ENCODE assay signal across 10 cellular contexts in genomic region chr17:40307001-40307690, GRCh38. TPM values are rescaled to one million over a fixed set of nuclear protein-coding genes. Genes with fewer than 3 reads are reported as not detected.
DNase-seq lines count a peak whose midpoint lies in the region; ATAC-seq, FAIRE-seq and TF ChIP-seq lines count a peak whose summit lies in the region.
"Had no signal": no experiment of that assay in that cellular context is flagged by ENCODE, and none has a peak within 500 bp of the region (broad histone marks: within the 10 kb centered on the region; RNA-seq: fewer than 3 reads in every experiment).

No MANE protein-coding gene starts in this region.

- H3K27ac ChIP-seq in BLaER1 treated with 17β-estradiol and CSF1 and Interleukin-3, amounts not matched to agents 10 nM and 100 nM: peak overlapping the region in 10 of 11 experiments; percentile 9 to 60 (median 49); a peak in 18 of 22 replicates
- peak overlapping the region; percentile 49 for H3K27ac ChIP-seq in K562 (ENCODE audit: extremely low read depth, low read depth, low read length)
- H3K27ac ChIP-seq in mucosa of rectum (ENCODE audit: low read depth in 2 of 2, low read length in 2 of 2): peak overlapping the region; percentile 58 to 74

- no peak overlapping the region for H3K4me3 Mint-ChIP-seq in glutamatergic neuron (ENCODE audit: unreplicated experiment)

- no peak for TF ChIP-seq POLR2A in K562 (conservative IDR thresholded peaks at IDR 0.05)

- H2AFZ ChIP-seq in K562 (ENCODE audit: low read depth, low read length): peak overlapping the region; percentile 48; the same call in 1 of the 2 replicates

- peak overlapping the region; percentile 87 to 99 (median 96) for H3K4me2 ChIP-seq in BLaER1 treated with 17β-estradiol and CSF1 and Interleukin-3, amounts not matched to agents 10 nM and 100 nM
- H3K4me2 ChIP-seq in K562 (ENCODE audit: insufficient read depth, low read length): peak overlapping the region; percentile 38

- intact Hi-C loops in K562 (cut with micrococcal nuclease): loop anchor here (5.0 to 10.0 kb wide), 2 partner anchors 35 to 228 kb away; no protein-coding TSS in a partner anchor

- no peak for TF ChIP-seq RAD21 in K562 (CRISPR knock-in tag; conservative IDR thresholded peaks at IDR 0.05 in 1 of 2, IDR thresholded peaks at IDR 0.05 in 1 of 2)

- peaks cover 4% of the 10 kb centered on the region for H3K27me3 Mint-ChIP-seq in glutamatergic neuron (ENCODE audit: unreplicated experiment)

- TF ChIP-seq CTCF in K562 (IDR thresholded peaks at IDR 0.05 in 2 of 3, conservative IDR thresholded peaks at IDR 0.05 in 1 of 3; ENCODE audit: insufficient read depth in 2 of 3, low read depth in 1 of 3, low read length in 3 of 3): no peak
- no peak for TF ChIP-seq CTCF in glutamatergic neuron (IDR thresholded peaks at IDR 0.05; ENCODE audit: partially characterized antibody, unreplicated experiment)

- H4K20me1 ChIP-seq in BLaER1 treated with 17β-estradiol and CSF1 and Interleukin-3, amounts not matched to agents 10 nM and 100 nM: peaks cover 0 to 8% (median 0%) of the 10 kb centered on the region in 11 experiments; a peak in 5 of 22 replicates
- no peaks in the 10 kb centered on the region for H4K20me1 ChIP-seq in K562 (replicated peaks; ENCODE audit: control insufficient read depth, insufficient read depth, low read length)

- no peaks in the 10 kb centered on the region for H3K9me3 ChIP-seq in BLaER1 treated with 17β-estradiol and CSF1 and Interleukin-3, amounts not matched to agents 10 nM and 100 nM (replicated peaks in 1 of 11)
- no peaks in the 10 kb centered on the region for H3K9me3 ChIP-seq in K562 (replicated peaks; ENCODE audit: control insufficient read depth, insufficient read depth, low read depth, low read length)
- no peaks in the 10 kb centered on the region for H3K9me3 ChIP-seq in mucosa of rectum (ENCODE audit: control insufficient read depth in 2 of 2, low read length in 2 of 2)

- in situ Hi-C loops in K562 (cut with MboI): no loop called here

- H3K9me1 ChIP-seq in K562 (ENCODE audit: control insufficient read depth, insufficient read depth, low read length): no peaks in the 10 kb centered on the region

- peak; percentile 23 for FAIRE-seq in K562 (lab: Jason Lieb, UNC)

- peak; percentile 64 for ATAC-seq in K562
- no peak for ATAC-seq in HG03354 (IDR thresholded peaks at IDR 0.05; ENCODE audit: poor library complexity, severe bottlenecking, unreplicated experiment)
- no peak for ATAC-seq in HG03135 (IDR thresholded peaks at IDR 0.05; ENCODE audit: unreplicated experiment)
- no peak for ATAC-seq in HG03469 (IDR thresholded peaks at IDR 0.05; ENCODE audit: unreplicated experiment)

- peaks cover 75 to 89% (median 79%) of the 10 kb centered on the region in 10 experiments for H3K4me1 ChIP-seq in BLaER1 treated with 17β-estradiol and CSF1 and Interleukin-3, amounts not matched to agents 10 nM and 100 nM
- H3K4me1 ChIP-seq in K562 (replicated peaks in 1 of 2; ENCODE audit: control insufficient read depth in 2 of 2, insufficient read depth in 2 of 2, low read length in 2 of 2) (peaks cover 31 to 43% of the 10 kb centered on the region in 2 experiments), mucosa of rectum (ENCODE audit: control insufficient read depth in 2 of 2, insufficient read depth in 2 of 2, low read length in 2 of 2) (peaks cover 59 to 67% of the 10 kb centered on the region in 2 donors)

- 20% methylated on average over 10 of the region's 10 CpGs for WGBS in K562 (ENCODE audit: insufficient coverage, low coverage, missing lambda C conversion rate)

- 0 out of 2 replicates have a peak, but pooled peaks have one; percentile 17 for TF ChIP-seq EP300 in K562 (IDR thresholded peaks at IDR 0.05; ENCODE audit: low read length)

- POLR2A ChIA-PET in K562 (lab: Yijun Ruan, JAX): interaction anchor here (0.5 to 3.3 kb wide), 18 partner anchors 10 to 1492 kb away, joined by 3 to 23 read pairs (median 3); partner anchors contain the start of gene CDC6

- peak overlapping the region in 2 of 10 experiments; percentile 6 to 14; a peak in 2 of 20 replicates for H3K4me3 ChIP-seq in BLaER1 treated with 17β-estradiol and CSF1 and Interleukin-3, amounts not matched to agents 10 nM and 100 nM
- H3K4me3 ChIP-seq in K562 (no peak overlapping the region), mucosa of rectum (ENCODE audit: low read length in 2 of 2) (no peak overlapping the region)

- H3K9ac ChIP-seq in BLaER1 treated with 17β-estradiol and CSF1 and Interleukin-3, amounts not matched to agents 10 nM and 100 nM: peak overlapping the region; percentile 9 to 59 (median 42); a peak in 14 of 22 replicates
- H3K9ac ChIP-seq in K562 (ENCODE audit: insufficient read depth in 1 of 2, low read depth in 2 of 2, low read length in 2 of 2) (peak overlapping the region in 1 of 2 experiments; percentile 75; a peak in 2 of 4 replicates), mucosa of rectum (ENCODE audit: low read depth in 1 of 2, low read length in 2 of 2) (peak overlapping the region; percentile 28 to 34)

- CTCF ChIA-PET in K562 (lab: Yijun Ruan, JAX; ENCODE audit: low intra/inter-chr PET ratio): interaction anchor here (0.6 kb wide), 1 partner anchor 228 kb away, joined by 9 read pairs; no protein-coding TSS in a partner anchor

- DNase-seq in NCI-H1092 treated with DMSO at 0.1 percent for 48 hours (lab: John Stamatoyannopoulos, UW): peak; percentile 80
- DNase-seq in K562 (ENCODE audit: extremely low read depth in 1 of 4, low spot score in 3 of 4): peak in 3 of 4 experiments; percentile 45 to 61 (median 50)
- no peak for DNase-seq in glutamatergic neuron
- DNase-seq: foreskin melanocyte had no signal

- no peak overlapping the region for H3K27ac Mint-ChIP-seq in glutamatergic neuron (ENCODE audit: unreplicated experiment)

- H3K79me2 ChIP-seq in K562 (ENCODE audit: control insufficient read depth, insufficient read depth, low read length): no peaks in the 10 kb centered on the region; the same call in 2 of the 3 replicates

- peaks cover 0 to 33% (median 24%) of the 10 kb centered on the region in 11 experiments; a peak in 15 of 22 replicates for H3K36me3 ChIP-seq in BLaER1 treated with 17β-estradiol and CSF1 and Interleukin-3, amounts not matched to agents 10 nM and 100 nM
- H3K36me3 ChIP-seq in K562 (ENCODE audit: control insufficient read depth, insufficient read depth, low read length) (peaks cover 29% of the 10 kb centered on the region), mucosa of rectum (ENCODE audit: control insufficient read depth in 2 of 2, insufficient read depth in 2 of 2, low read length in 2 of 2) (no peaks in the 10 kb centered on the region)

- H3K27me3 ChIP-seq in BLaER1 treated with 17β-estradiol and CSF1 and Interleukin-3, amounts not matched to agents 10 nM and 100 nM: no peaks in the 10 kb centered on the region
- H3K27me3 ChIP-seq in K562 (ENCODE audit: control insufficient read depth in 2 of 2, insufficient read depth in 2 of 2, low read length in 2 of 2) (no peaks in the 10 kb centered on the region), mucosa of rectum (ENCODE audit: control insufficient read depth in 2 of 2, insufficient read depth in 2 of 2, low read length in 2 of 2) (no peaks in the 10 kb centered on the region)

- no TSS peak for BruUV-seq in K562 (replicated peaks; lab: Mats Ljungman, UMichigan)

- H3K9me3 Mint-ChIP-seq in glutamatergic neuron (ENCODE audit: unreplicated experiment): peaks cover 3% of the 10 kb centered on the region

- no peaks in the 10 kb centered on the region for H3K36me3 Mint-ChIP-seq in glutamatergic neuron (ENCODE audit: unreplicated experiment)

- H3K4me1 Mint-ChIP-seq in glutamatergic neuron (ENCODE audit: low read depth, unreplicated experiment): peaks cover 24% of the 10 kb centered on the region

RNA-seq across cellular contexts. Expression of gene RARA, which starts 1.8 kb away (rescaled TPM):
- total RNA-seq in K562 (2011; cell fraction: chromatin; rRNA removed; ENCODE audit: low replicate concordance): 7.6 and 15.2 TPM in 2 replicates
- 9.7 and 10.0 TPM in 2 replicates for total RNA-seq in K562 (2011; cell fraction: nucleolus; rRNA removed)
- total RNA-seq in K562 (2011; cell fraction: nucleoplasm; rRNA removed): 5.5 and 6.0 TPM in 2 replicates
- total RNA-seq in K562 (2014; rRNA removed) (13.6 and 18.7 TPM in 2 replicates), K562 (2014; rRNA removed; fragmentation: Illumina TruSeq; extraction: Trizol) (5.0 and 7.5 TPM in 2 replicates), K562 (2015; rRNA removed; fragmentation: Illumina TruSeq; extraction: Trizol) (7.9 and 8.3 TPM in 2 replicates), K562 (2021) (26.2 and 28.0 TPM in 2 replicates), glutamatergic neuron (ENCODE audit: unreplicated experiment) (26.2 TPM)
- polyA plus RNA-seq in K562 (2011; rRNA removed) (2.7 and 3.5 TPM in 2 replicates), K562 (2014; fragmentation: Illumina TruSeq; extraction: Trizol) (24.2 and 25.2 TPM in 2 replicates), K562 (2014; fragmentation: Nextera tagmentation; extraction: Ambion mirVana) (under 1 TPM; 0.10 TPM), K562 (2014; rRNA removed) (12.2 and 13.0 TPM in 2 replicates)
- polyA plus RNA-seq in K562 (2011; cell fraction: cytosol; rRNA removed): 1.4 and 4.5 TPM in 2 replicates
- 4.6 and 15.6 TPM in 2 replicates for polyA plus RNA-seq in K562 (2011; cell fraction: nucleus; rRNA removed)
- polyA plus RNA-seq in K562 (2012): 16.2 and 25.9 TPM in 2 replicates
- polyA minus RNA-seq in K562 (2011; rRNA and poly(A)+ RNA removed): 2.8 and 4.2 TPM in 2 replicates
- polyA minus RNA-seq in K562 (2011; cell fraction: cytosol; rRNA and poly(A)+ RNA removed): 9.2 and 9.8 TPM in 2 replicates
- 3.9 and 4.2 TPM in 2 replicates for polyA minus RNA-seq in K562 (2011; cell fraction: nucleus; rRNA and poly(A)+ RNA removed)

RNA-seq across cellular contexts. Expression of gene CDC6, which starts 19.5 kb away (rescaled TPM):
- 102 and 166 TPM in 2 replicates for total RNA-seq in K562 (2011; cell fraction: chromatin; rRNA removed; ENCODE audit: low replicate concordance)
- 52.6 and 55.5 TPM in 2 replicates for total RNA-seq in K562 (2011; cell fraction: nucleolus; rRNA removed)
- 82.0 and 95.0 TPM in 2 replicates for total RNA-seq in K562 (2011; cell fraction: nucleoplasm; rRNA removed)
- total RNA-seq in K562 (2014; rRNA removed) (67.4 and 78.9 TPM in 2 replicates), K562 (2014; rRNA removed; fragmentation: Illumina TruSeq; extraction: Trizol) (119 and 133 TPM in 2 replicates), K562 (2015; rRNA removed; fragmentation: Illumina TruSeq; extraction: Trizol) (110 and 112 TPM in 2 replicates), K562 (2021) (121 and 126 TPM in 2 replicates), glutamatergic neuron (ENCODE audit: unreplicated experiment) (4.7 TPM)
- polyA plus RNA-seq in K562 (2011; rRNA removed) (63.3 and 106 TPM in 2 replicates), K562 (2014; fragmentation: Illumina TruSeq; extraction: Trizol) (141 and 150 TPM in 2 replicates), K562 (2014; fragmentation: Nextera tagmentation; extraction: Ambion mirVana) (10 to 100 TPM; 29.6 to 55.0 TPM), K562 (2014; rRNA removed) (70.5 and 73.4 TPM in 2 replicates)
- 26.5 and 34.3 TPM in 2 replicates for polyA plus RNA-seq in K562 (2011; cell fraction: cytosol; rRNA removed)
- 33.5 and 41.3 TPM in 2 replicates for polyA plus RNA-seq in K562 (2011; cell fraction: nucleus; rRNA removed)
- polyA plus RNA-seq in K562 (2012): 67.6 and 73.5 TPM in 2 replicates
- 64.2 and 81.5 TPM in 2 replicates for polyA minus RNA-seq in K562 (2011; rRNA and poly(A)+ RNA removed)
- polyA minus RNA-seq in K562 (2011; cell fraction: cytosol; rRNA and poly(A)+ RNA removed): 15.9 and 41.5 TPM in 2 replicates
- polyA minus RNA-seq in K562 (2011; cell fraction: nucleus; rRNA and poly(A)+ RNA removed): 28.5 and 39.0 TPM in 2 replicates

RNA-seq across cellular contexts. Expression of gene GJD3, which starts 57.4 kb away (rescaled TPM):
- total RNA-seq in K562 (2011; cell fraction: chromatin; rRNA removed; ENCODE audit: low replicate concordance): not detected in 2 replicates
- total RNA-seq in K562 (2011; cell fraction: nucleolus; rRNA removed): 0.50 and 0.66 TPM in 2 replicates
- total RNA-seq in K562 (2011; cell fraction: nucleoplasm; rRNA removed): not detected in 2 replicates
- not detected in 2 replicates for total RNA-seq in K562 (2014; rRNA removed)
- not detected in 2 replicates for total RNA-seq in K562 (2014; rRNA removed; fragmentation: Illumina TruSeq; extraction: Trizol)
- not detected in 2 replicates for total RNA-seq in K562 (2015; rRNA removed; fragmentation: Illumina TruSeq; extraction: Trizol)
- 0.38 TPM in 1 of 2 replicates, not detected in the other for total RNA-seq in K562 (2021)
- polyA plus RNA-seq in K562 (2011; rRNA removed): not detected in 2 replicates
- 0.24 TPM in 1 of 2 replicates, not detected in the other for polyA plus RNA-seq in K562 (2011; cell fraction: cytosol; rRNA removed)
- not detected in 2 replicates for polyA plus RNA-seq in K562 (2011; cell fraction: nucleus; rRNA removed)
- 0.46 and 2.9 TPM in 2 replicates for polyA plus RNA-seq in K562 (2012)
- polyA plus RNA-seq in K562 (2014; fragmentation: Illumina TruSeq; extraction: Trizol): not detected in 2 replicates
- not detected for polyA plus RNA-seq in K562 (2014; fragmentation: Nextera tagmentation; extraction: Ambion mirVana)
- 0.17 TPM in 1 of 2 replicates, not detected in the other for polyA plus RNA-seq in K562 (2014; rRNA removed)
- not detected in 2 replicates for polyA minus RNA-seq in K562 (2011; rRNA and poly(A)+ RNA removed)
- not detected in 2 replicates for polyA minus RNA-seq in K562 (2011; cell fraction: cytosol; rRNA and poly(A)+ RNA removed)
- polyA minus RNA-seq in K562 (2011; cell fraction: nucleus; rRNA and poly(A)+ RNA removed): 1.2 TPM in 1 of 2 replicates, not detected in the other
- not detected for total RNA-seq in glutamatergic neuron (ENCODE audit: unreplicated experiment)
- total RNA-seq: SK-MEL-5 had no signal
